Comparison of ENCODE assay signal across 34 cellular contexts in the genomic region with DNA sequence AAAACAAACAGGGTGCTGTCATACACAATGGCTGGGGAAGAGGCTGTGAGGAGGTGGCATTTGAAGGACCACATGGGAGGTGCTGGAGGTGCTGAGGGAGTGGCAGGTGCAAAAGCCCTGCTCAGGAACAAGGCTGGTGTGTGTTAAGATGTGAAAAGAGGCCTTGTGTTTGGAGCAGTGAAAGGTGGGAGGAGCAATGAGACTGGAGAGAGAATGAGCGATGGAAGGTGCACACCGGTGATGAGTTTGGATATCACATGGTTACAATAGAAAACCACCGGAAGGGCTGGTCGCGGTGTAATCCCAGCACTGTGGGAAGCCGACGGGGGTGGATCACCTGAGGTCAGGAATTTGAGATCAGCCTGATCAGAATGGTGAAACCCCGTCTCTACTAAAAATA. TPM values are rescaled to one million over a fixed set of nuclear protein-coding genes. Genes with fewer than 3 reads are reported as not detected.
A peak's percentile ranks its signal among the peaks of the same experiment; 100 is the strongest.
DNase-seq lines count a peak whose midpoint lies in the region; TF ChIP-seq lines count a peak whose summit lies in the region.
"Had no signal": no experiment of that assay in that cellular context is flagged by ENCODE, and none has a peak within 500 bp of the region (broad histone marks: within the 10 kb centered on the region; RNA-seq: fewer than 3 reads in every experiment).

No MANE protein-coding gene starts in this region.

- CTCF ChIA-PET in RWPE1 (lab: Yijun Ruan, JAX): interaction anchor here (1.5 kb wide), 1 partner anchor 50 kb away, joined by 3 read pairs; no protein-coding TSS in a partner anchor

- H4K20me1 ChIP-seq in osteoblast (ENCODE audit: insufficient read depth, low read length): no peaks in the 10 kb centered on the region

- no peak overlapping the region for H3K4me3 Mint-ChIP-seq in T-helper 2 cell treated with Interferon-gamma antibody and Interleukin-4, amounts not matched to agents 5 μg/mL and 100 μg/mL, for 36 hours
- H3K4me3 Mint-ChIP-seq: CD4-positive, alpha-beta T cell; mesothelial cell of epicardium; T-cell had no signal

- no peak for TF ChIP-seq CTCF in RWPE1 (conservative IDR thresholded peaks at IDR 0.05; ENCODE audit: low read depth)
- TF ChIP-seq CTCF in osteoblast (IDR thresholded peaks at IDR 0.05; ENCODE audit: extremely low read depth, low read depth, low read length): no peak

- H3K27ac ChIP-seq in RWPE1 (peak overlapping the region; percentile 85), osteoblast (ENCODE audit: low read depth, low read length) (no peak overlapping the region)
- H3K27ac ChIP-seq: adrenal gland, body of pancreas, esophagus squamous epithelium, heart left ventricle, SJCRH30 had no signal

- no peaks in the 10 kb centered on the region for H3K4me1 Mint-ChIP-seq in T-helper 2 cell treated with Interferon-gamma antibody and Interleukin-4, amounts not matched to agents 5 μg/mL and 100 μg/mL, for 36 hours (ENCODE audit: low read depth)
- H3K4me1 Mint-ChIP-seq: mesothelial cell of epicardium, naive B cell, T-cell had no signal

- POLR2A ChIA-PET in RWPE1 (lab: Yijun Ruan, JAX; ENCODE audit: low non-redundant PET): no interaction called here

- no peak overlapping the region for H3K4me2 ChIP-seq in osteoblast (ENCODE audit: insufficient read depth, low read length)
- H3K4me2 ChIP-seq: smooth muscle cell had no signal

- no peak overlapping the region for H3K4me3 ChIP-seq in osteoblast (ENCODE audit: insufficient read depth, low read length)
- H3K4me3 ChIP-seq: adrenal gland, body of pancreas, esophagus squamous epithelium, heart left ventricle, SJCRH30, smooth muscle cell had no signal

- H3K36me3 ChIP-seq in osteoblast (ENCODE audit: insufficient read depth, low read length): no peaks in the 10 kb centered on the region
- H3K36me3 ChIP-seq: adrenal gland, esophagus squamous epithelium, heart left ventricle, SJCRH30 had no signal

- peaks cover 9% of the 10 kb centered on the region for H3K27me3 Mint-ChIP-seq in T-helper 2 cell treated with Interferon-gamma antibody and Interleukin-4, amounts not matched to agents 5 μg/mL and 100 μg/mL, for 36 hours (ENCODE audit: low read depth)

- H3K9me3 Mint-ChIP-seq in T-helper 2 cell treated with Interferon-gamma antibody and Interleukin-4, amounts not matched to agents 5 μg/mL and 100 μg/mL, for 36 hours: no peaks in the 10 kb centered on the region
- H3K9me3 Mint-ChIP-seq: CD4-positive, alpha-beta T cell; mesothelial cell of epicardium had no signal

- DNase-seq in T-helper 2 cell treated with Interferon-gamma antibody and Interleukin-4, amounts not matched to agents 5 μg/mL and 100 μg/mL, for 36 hours (ENCODE audit: low spot score): no peak
- no peak for DNase-seq in T-helper 2 cell
- DNase-seq in NCI-H2029 treated with DMSO at 0.1 percent for 48 hours (lab: John Stamatoyannopoulos, UW): peak; percentile 40
- peak; percentile 68 for DNase-seq in RWPE1 (ENCODE audit: low spot score)
- DNase-seq in osteoblast (ENCODE audit: insufficient read length, low spot score, missing footprints): peak; percentile 53
- no peak for DNase-seq in GOT3 (lab: John Stamatoyannopoulos, UW)
- no peak for DNase-seq in SKM-1 treated with dmso at 0.1 percent for 144 hours (lab: John Stamatoyannopoulos, UW; ENCODE audit: unreplicated experiment)
- DNase-seq: activated CD4-positive, alpha-beta T cell treated with anti-CD3 and anti-CD28 coated beads, Interleukin-2, amount 50 U/mL, for 1 hour; activated CD4-positive, CD25-positive, alpha-beta regulatory T cell; activated naive CD4-positive, alpha-beta T cell treated with Interleukin-2 at 50 U/mL for 16 hours; activated T-cell treated with anti-CD3 and anti-CD28 coated beads, Interleukin-2, amount 50 U/mL, for 48 hours; adrenal gland; body of pancreas; CD4-positive, alpha-beta T cell; cerebellar nuclear complex; DMS 273 treated with DMSO at 0.1 percent for 48 hours; esophagus squamous epithelium; foreskin melanocyte; heart left ventricle; Karpas-422; left ventricle myocardium superior; naive B cell; NCI-H1436; NCI-H2171 treated with DMSO at 0.1 percent for 48 hours; right cardiac atrium; SJCRH30; stimulated activated naive CD8-positive, alpha-beta T cell treated with anti-CD3 and anti-CD28 coated beads, Interleukin-15, Interleukin-2, amounts not matched to agents 100 U/mL and 50 U/mL, for 24 hours; T-cell had no signal

- H3K27ac Mint-ChIP-seq in T-helper 2 cell treated with Interferon-gamma antibody and Interleukin-4, amounts not matched to agents 5 μg/mL and 100 μg/mL, for 36 hours: peak overlapping the region; percentile 12
- H3K27ac Mint-ChIP-seq: CD4-positive, alpha-beta T cell; mesothelial cell of epicardium; T-cell had no signal

- H3K79me2 ChIP-seq in osteoblast (ENCODE audit: insufficient read depth, low read length): no peaks in the 10 kb centered on the region

- no peak overlapping the region for H2AFZ ChIP-seq in osteoblast (ENCODE audit: low read length)

- no peaks in the 10 kb centered on the region for H3K36me3 Mint-ChIP-seq in T-helper 2 cell treated with Interferon-gamma antibody and Interleukin-4, amounts not matched to agents 5 μg/mL and 100 μg/mL, for 36 hours (ENCODE audit: low read depth)
- H3K36me3 Mint-ChIP-seq: mesothelial cell of epicardium, T-cell had no signal

- peaks cover 4% of the 10 kb centered on the region for H3K9me3 ChIP-seq in osteoblast (ENCODE audit: low read depth, low read length)
- H3K9me3 ChIP-seq: adrenal gland, body of pancreas had no signal

- H3K27me3 ChIP-seq in osteoblast (ENCODE audit: insufficient read depth, low read length): peaks cover 21% of the 10 kb centered on the region
- H3K27me3 ChIP-seq: adrenal gland, body of pancreas, SJCRH30 had no signal

- no peaks in the 10 kb centered on the region for H3K4me1 ChIP-seq in osteoblast (ENCODE audit: insufficient read depth, low read length)
- H3K4me1 ChIP-seq: adrenal gland, body of pancreas, heart left ventricle had no signal

RNA-seq across cellular contexts. Expression of gene FIBCD1, which starts 9.2 kb away (rescaled TPM):
- 5.1 and 5.3 TPM in 2 replicates for total RNA-seq in osteoblast
- total RNA-seq: CD4-positive, alpha-beta T cell; esophagus squamous epithelium; T-cell had no signal

RNA-seq across cellular contexts. Expression of gene QRFP, which starts 51.7 kb away (rescaled TPM):
- total RNA-seq in osteoblast: not detected in 2 replicates
- total RNA-seq: adrenal gland; body of pancreas; CD4-positive, alpha-beta T cell; dermis microvascular lymphatic vessel endothelial cell; G401; heart left ventricle; left ventricle myocardium superior; mesothelial cell of epicardium; right cardiac atrium; SJCRH30; smooth muscle cell; T-cell; temporal lobe; urinary bladder had no signal

Comparison
In these comparisons a context has a peak if more than half of its experiments do, and no peak if none do; other contexts are left out.
1. DNase-seq: peak in NCI-H2029 treated with DMSO at 0.1 percent for 48 hours (single experiment), RWPE1 (single experiment) and osteoblast (single experiment); none in T-helper 2 cell treated with Interferon-gamma antibody and Interleukin-4, amounts not matched to agents 5 μg/mL and 100 μg/mL, for 36 hours (single experiment), T-helper 2 cell (0 of 5), GOT3 (single experiment) and SKM-1 treated with dmso at 0.1 percent for 144 hours (single experiment).